10 cellular contexts compared by ENCODE assay signal in genomic region chr1:119546641-119547040, GRCh38. TPM values are rescaled to one million over a fixed set of nuclear protein-coding genes. Genes with fewer than 3 reads are reported as not detected.
"Had no signal": no experiment of that assay in that cellular context is flagged by ENCODE, and none has a peak within 500 bp of the region (broad histone marks: within the 10 kb centered on the region; RNA-seq: fewer than 3 reads in every experiment).

No MANE protein-coding gene starts in this region.

- H3K4me3 ChIP-seq: GM23248, GM23338, HAP-1 had no signal

- H3K9ac ChIP-seq: GM23248 had no signal

- H3K9me3 ChIP-seq: HAP-1 had no signal

- H2AFZ ChIP-seq: GM23248, GM23338 had no signal

- H3K4me1 ChIP-seq: HAP-1 had no signal

- H3K27ac ChIP-seq: GM23248 had no signal

- DNase-seq: GM23248, GOT3, H7, H9, HCEC 1CT, HFFc6 had no signal

- H3K36me3 ChIP-seq: HAP-1 had no signal

- H3K4me2 ChIP-seq: GM23338 had no signal

RNA-seq across cellular contexts. Expression of gene HSD3B1, which starts 39.6 kb away (rescaled TPM):
- total RNA-seq: GM23248, GM23338, H1, H4, H7, H9, HFFc6 had no signal
- polyA plus RNA-seq: GM23248, GM23338, H1 had no signal
